20 cellular contexts compared by ENCODE assay signal in the genomic region with DNA sequence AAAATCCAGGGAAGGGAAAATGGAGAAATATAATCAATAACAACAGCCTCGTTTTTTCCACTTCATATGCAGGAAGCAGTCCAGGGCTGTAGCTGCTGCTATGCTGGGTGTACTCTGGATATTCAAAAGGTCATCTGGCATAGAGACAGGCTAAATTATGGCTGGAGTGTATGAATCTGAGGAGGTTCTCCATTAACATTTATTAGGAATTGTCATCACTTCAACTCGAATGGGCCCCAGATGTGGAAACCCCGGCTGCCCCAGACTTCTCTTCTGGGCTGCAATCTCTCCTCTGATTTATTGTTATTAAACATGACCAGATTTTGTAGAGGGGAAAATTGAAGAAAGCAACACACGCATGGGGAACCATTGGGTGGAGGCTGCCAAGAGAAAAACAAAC. TPM values are rescaled to one million over a fixed set of nuclear protein-coding genes. Genes with fewer than 3 reads are reported as not detected.
"Had no signal": no experiment of that assay in that cellular context is flagged by ENCODE, and none has a peak within 500 bp of the region (broad histone marks: within the 10 kb centered on the region; RNA-seq: fewer than 3 reads in every experiment).

No MANE protein-coding gene starts in this region.

- ATAC-seq: esophagus mucosa; foreskin keratinocyte; left cardiac atrium; mucosa of descending colon; naive thymus-derived CD8-positive, alpha-beta T cell; psoas muscle; right lobe of liver; stimulated activated effector memory CD8-positive, alpha-beta T cell treated with anti-CD3 and anti-CD28 coated beads, Interleukin-12 subunit alpha, Interleukin-12 subunit beta, amount 100 ng/mL, for 72 hours; stimulated activated naive CD8-positive, alpha-beta T cell treated with anti-CD3 and anti-CD28 coated beads, Interleukin-15, Interleukin-2, amounts not matched to agents 100 U/mL and 50 U/mL, for 24 hours had no signal

- H3K9me3 Mint-ChIP-seq: naive thymus-derived CD8-positive, alpha-beta T cell; stimulated activated effector memory CD8-positive, alpha-beta T cell treated with anti-CD3 and anti-CD28 coated beads, Interleukin-12 subunit alpha, Interleukin-12 subunit beta, amount 100 ng/mL, for 72 hours; type B pancreatic cell had no signal

- DNase-seq: effector memory CD4-positive, alpha-beta T cell; foreskin keratinocyte; kidney; left cardiac atrium; mesendoderm; mucosa of descending colon; naive thymus-derived CD8-positive, alpha-beta T cell; psoas muscle; retina; right lobe of liver; stimulated activated CD4-positive, alpha-beta T cell treated with anti-CD3 and anti-CD28 coated beads, Interleukin-4, amount 100 ng/mL, for 1 hour; stimulated activated CD8-positive, alpha-beta memory T cell treated with anti-CD3 and anti-CD28 coated beads, Interleukin-4, amount 100 ng/mL, for 48 hours; stimulated activated naive CD8-positive, alpha-beta T cell treated with anti-CD3 and anti-CD28 coated beads, Interleukin-15, Interleukin-2, amounts not matched to agents 100 U/mL and 50 U/mL, for 24 hours; thyroid gland had no signal

- H3K4me3 ChIP-seq: mucosa of descending colon, psoas muscle, right lobe of liver, suprapubic skin, thyroid gland had no signal

- H3K4me3 Mint-ChIP-seq: naive thymus-derived CD8-positive, alpha-beta T cell; stimulated activated effector memory CD8-positive, alpha-beta T cell treated with anti-CD3 and anti-CD28 coated beads, Interleukin-12 subunit alpha, Interleukin-12 subunit beta, amount 100 ng/mL, for 72 hours; type B pancreatic cell had no signal

- H3K36me3 Mint-ChIP-seq: naive thymus-derived CD8-positive, alpha-beta T cell; stimulated activated effector memory CD8-positive, alpha-beta T cell treated with anti-CD3 and anti-CD28 coated beads, Interleukin-12 subunit alpha, Interleukin-12 subunit beta, amount 100 ng/mL, for 72 hours; type B pancreatic cell had no signal

RNA-seq across cellular contexts. Expression of gene SKAP1, which starts 33.5 kb away (rescaled TPM):
- total RNA-seq: foreskin keratinocyte, lung microvascular endothelial cell, osteoblast had no signal
